Comparison of ENCODE assay signal across 8 cellular contexts in genomic region chr2:71453404-71454220, GRCh38. TPM values are rescaled to one million over a fixed set of nuclear protein-coding genes. Genes with fewer than 3 reads are reported as not detected.
DNase-seq lines count a peak whose midpoint lies in the region; ATAC-seq and TF ChIP-seq lines count a peak whose summit lies in the region.

TSS of gene DYSF (plus strand) at chr2:71453561.

- peak within 1 kb of the TSS; percentile 77 for H3K4me3 ChIP-seq in endodermal cell (ENCODE audit: low read length)

- H3K27me3 ChIP-seq in endodermal cell (ENCODE audit: control insufficient read depth, insufficient read depth, low read length, poor library complexity, severe bottlenecking): peaks cover 19% of the 10 kb centered on the region

- H3K4me1 Mint-ChIP-seq in endodermal cell: peaks cover 19% of the 10 kb centered on the region
- peaks cover 23% of the 10 kb centered on the region for H3K4me1 Mint-ChIP-seq in mesothelial cell of epicardium
- peaks cover 41% of the 10 kb centered on the region for H3K4me1 Mint-ChIP-seq in type B pancreatic cell (ENCODE audit: unreplicated experiment)

- H3K9me3 Mint-ChIP-seq in endodermal cell (no peaks in the 10 kb centered on the region), mesothelial cell of epicardium (no peaks in the 10 kb centered on the region), type B pancreatic cell (no peaks in the 10 kb centered on the region)

- H3K27me3 Mint-ChIP-seq in endodermal cell (ENCODE audit: insufficient read depth) (peaks cover 44% of the 10 kb centered on the region), mesothelial cell of epicardium (ENCODE audit: low read depth) (peaks cover 55% of the 10 kb centered on the region), type B pancreatic cell (peaks cover 40% of the 10 kb centered on the region)

- 8% methylated on average over 29 to 66 of the region's 66 CpGs for WGBS in endodermal cell (ENCODE audit: insufficient coverage in 1 of 2, insufficient read length in 1 of 2), 2 experiments

- H3K36me3 Mint-ChIP-seq in endodermal cell (ENCODE audit: low read depth): no peaks in the 10 kb centered on the region
- no peaks in the 10 kb centered on the region for H3K36me3 Mint-ChIP-seq in mesothelial cell of epicardium
- no peaks in the 10 kb centered on the region for H3K36me3 Mint-ChIP-seq in type B pancreatic cell

- no peaks in the 10 kb centered on the region for H3K36me3 ChIP-seq in endodermal cell (ENCODE audit: control insufficient read depth, insufficient read depth, low read length)

- ATAC-seq in GM21367 (IDR thresholded peaks at IDR 0.05; ENCODE audit: unreplicated experiment): no peak

- peak; percentile 56 for DNase-seq in GF-D8 (lab: John Stamatoyannopoulos, UW)
- peak; percentile 41 for DNase-seq in OCI-M1 (lab: John Stamatoyannopoulos, UW)
- DNase-seq in endodermal cell: peak; percentile 93
- DNase-seq in mesothelial cell of epicardium (ENCODE audit: low spot score in 2 of 2, unreplicated experiment in 2 of 2): peak in 1 of 2 experiments; percentile 53
- DNase-seq in type B pancreatic cell (ENCODE audit: extremely low spot score, unreplicated experiment): no peak
- no peak for DNase-seq in NCI-H2107 treated with DMSO at 0.1 percent for 48 hours (lab: John Stamatoyannopoulos, UW; ENCODE audit: unreplicated experiment)
- no peak for DNase-seq in epidermal melanocyte (ENCODE audit: insufficient read length, low spot score)

- peaks cover 3% of the 10 kb centered on the region for H3K4me1 ChIP-seq in endodermal cell (ENCODE audit: control insufficient read depth, insufficient read depth, low read length)

- peak within 1 kb of the TSS; percentile 34 for H3K9ac ChIP-seq in endodermal cell (ENCODE audit: extremely low read depth, low read length, poor library complexity, severe bottlenecking)

- TF ChIP-seq CTCF in endodermal cell (conservative IDR thresholded peaks at IDR 0.05) (no peak), mesothelial cell of epicardium (IDR thresholded peaks at IDR 0.05; ENCODE audit: unreplicated experiment) (no peak), type B pancreatic cell (conservative IDR thresholded peaks at IDR 0.05) (no peak)

- no peak within 1 kb of the TSS for H3K27ac ChIP-seq in endodermal cell (ENCODE audit: low read depth, low read length)

- H3K9me3 ChIP-seq in endodermal cell (ENCODE audit: control insufficient read depth, low read length): no peaks in the 10 kb centered on the region

- peak within 1 kb of the TSS; percentile 59 for H3K4me3 Mint-ChIP-seq in endodermal cell
- H3K4me3 Mint-ChIP-seq in mesothelial cell of epicardium: peak within 1 kb of the TSS; percentile 63
- peak within 1 kb of the TSS; percentile 80 for H3K4me3 Mint-ChIP-seq in type B pancreatic cell

- no peak within 1 kb of the TSS for H3K27ac Mint-ChIP-seq in endodermal cell
- H3K27ac Mint-ChIP-seq in mesothelial cell of epicardium: no peak within 1 kb of the TSS
- peak within 1 kb of the TSS; percentile 83 for H3K27ac Mint-ChIP-seq in type B pancreatic cell

RNA-seq across cellular contexts. Expression of gene DYSF, which starts in this region (rescaled TPM):
- total RNA-seq in endodermal cell (1 to 10 TPM; 1.4 to 3.1 TPM), mesothelial cell of epicardium (0.96 to 2.1 TPM (median 1.4 TPM) in 3 replicates), type B pancreatic cell (ENCODE audit: low replicate concordance) (1.7 and 4.2 TPM in 2 replicates)
- 1.5 TPM for polyA plus RNA-seq in endodermal cell (2013, experiment 1 of 2)
- 1.2 TPM for polyA plus RNA-seq in endodermal cell (2013, experiment 2 of 2)

Comparison
In these comparisons a context has a peak if more than half of its experiments do, and no peak if none do; other contexts are left out.
1. DNase-seq: peak in GF-D8 (single experiment), OCI-M1 (single experiment) and endodermal cell (single experiment); none in type B pancreatic cell (single experiment), NCI-H2107 treated with DMSO at 0.1 percent for 48 hours (single experiment) and epidermal melanocyte (single experiment).
2. Peak in every context shown above with its lines, with median percentiles within 50 percentile points of each other: H3K4me3 Mint-ChIP-seq.